In genomic region chr9:134656334-134657034, GRCh38 we compare ENCODE assay signal across 14 cellular contexts. TPM values are rescaled to one million over a fixed set of nuclear protein-coding genes. Genes with fewer than 3 reads are reported as not detected.
DNase-seq lines count a peak whose midpoint lies in the region; ATAC-seq and TF ChIP-seq lines count a peak whose summit lies in the region.
"Had no signal": no experiment of that assay in that cellular context is flagged by ENCODE, and none has a peak within 500 bp of the region (broad histone marks: within the 10 kb centered on the region; RNA-seq: fewer than 3 reads in every experiment).

No MANE protein-coding gene starts in this region.

- H3K27ac ChIP-seq in Panc1 (ENCODE audit: low read length) = no peak overlapping the region
- H3K27ac ChIP-seq: transverse colon had no signal

- no peaks in the 10 kb centered on the region for H3K27me3 ChIP-seq in Panc1 (ENCODE audit: control insufficient read depth, insufficient read depth, low read length)
- H3K27me3 ChIP-seq: transverse colon had no signal

- BruUV-seq in Panc1 (replicated peaks; lab: Mats Ljungman, UMichigan) = no TSS peak

- no peak overlapping the region for H3K4me3 ChIP-seq in Panc1 (ENCODE audit: low read depth in 2 of 2, low read length in 2 of 2)
- H3K4me3 ChIP-seq: transverse colon had no signal

- TF ChIP-seq CTCF in GM12873 (IDR thresholded peaks at IDR 0.05; ENCODE audit: insufficient read depth, low read depth, low read length, missing control alignments) (peak; percentile 6), Panc1 (IDR thresholded peaks at IDR 0.05) (0 out of 2 replicates have a peak, but pooled peaks have one; percentile 10), glutamatergic neuron (IDR thresholded peaks at IDR 0.05; ENCODE audit: partially characterized antibody, unreplicated experiment) (no peak)

- peak; percentile 79 for ATAC-seq in Panc1
- ATAC-seq: activated naive CD8-positive, alpha-beta T cell treated with anti-CD3 and anti-CD28 coated beads, Interleukin-2, amount 50 U/mL, for 24 hours had no signal

- POLR2A ChIA-PET in Panc1 (lab: Charles Lee) = no interaction called here

- peaks cover 6% of the 10 kb centered on the region for H3K9me3 Mint-ChIP-seq in glutamatergic neuron (ENCODE audit: unreplicated experiment)

- H3K4me3 Mint-ChIP-seq in glutamatergic neuron (ENCODE audit: unreplicated experiment) = no peak overlapping the region
- H3K4me3 Mint-ChIP-seq: activated naive CD8-positive, alpha-beta T cell treated with anti-CD3 and anti-CD28 coated beads, Interleukin-2, amount 50 U/mL, for 24 hours; T-helper 1 cell treated with Interleukin-12 subunit alpha and Interleukin-12 subunit beta and Interleukin-4 antibody, amounts not matched to agents 30 μg/mL and 1 μg/mL, for 36 hours had no signal

- peaks cover 5% of the 10 kb centered on the region for H3K36me3 Mint-ChIP-seq in glutamatergic neuron (ENCODE audit: unreplicated experiment)

- peaks cover 4% of the 10 kb centered on the region for H3K27me3 Mint-ChIP-seq in glutamatergic neuron (ENCODE audit: unreplicated experiment)
- H3K27me3 Mint-ChIP-seq: activated naive CD8-positive, alpha-beta T cell treated with anti-CD3 and anti-CD28 coated beads, Interleukin-2, amount 50 U/mL, for 24 hours had no signal

- peak; percentile 7 for DNase-seq in ACHN
- no peak for DNase-seq in Panc1 (ENCODE audit: low read depth, low spot score)
- DNase-seq in glutamatergic neuron = peak; percentile 29
- DNase-seq in NCI-H187 (lab: John Stamatoyannopoulos, UW) = no peak
- no peak for DNase-seq in inferior parietal cortex (ENCODE audit: extremely low spot score)
- no peak for DNase-seq in NCI-H146 treated with DMSO at 0.1 percent for 48 hours (lab: John Stamatoyannopoulos, UW; ENCODE audit: unreplicated experiment)
- DNase-seq in HuH-7.5 (ENCODE audit: low spot score) = no peak
- DNase-seq: activated naive CD8-positive, alpha-beta T cell treated with anti-CD3 and anti-CD28 coated beads, Interleukin-2, amount 50 U/mL, for 24 hours; effector memory CD4-positive, alpha-beta T cell; NCI-H510A; transverse colon had no signal

- H3K9me3 ChIP-seq in Panc1 (ENCODE audit: control insufficient read depth, insufficient read depth, low read depth, low read length) = no peaks in the 10 kb centered on the region
- H3K9me3 ChIP-seq: transverse colon had no signal

- intact Hi-C loops in Panc1 (cut with micrococcal nuclease; ENCODE audit: unreplicated experiment) = no loop called here

- in situ Hi-C loops in ACHN (cut with HindIII; ENCODE audit: low pct_ligation_motif_present, low pct_unique_long_range_greater_than_20kb, low sequenced_read_pairs) = no loop called here
- in situ Hi-C loops in Panc1 (cut with HindIII; ENCODE audit: low pct_unique_long_range_greater_than_20kb, low sequenced_read_pairs) = no loop called here

- H3K4me1 ChIP-seq in Panc1 (ENCODE audit: control insufficient read depth, insufficient read depth, low read length) = no peaks in the 10 kb centered on the region
- H3K4me1 ChIP-seq: Caco-2 had no signal

- H3K4me1 Mint-ChIP-seq in glutamatergic neuron (ENCODE audit: low read depth, unreplicated experiment) = peaks cover 3% of the 10 kb centered on the region
- H3K4me1 Mint-ChIP-seq: activated naive CD8-positive, alpha-beta T cell treated with anti-CD3 and anti-CD28 coated beads, Interleukin-2, amount 50 U/mL, for 24 hours had no signal

- H3K27ac Mint-ChIP-seq in glutamatergic neuron (ENCODE audit: unreplicated experiment) = no peak overlapping the region
- H3K27ac Mint-ChIP-seq: activated naive CD8-positive, alpha-beta T cell treated with anti-CD3 and anti-CD28 coated beads, Interleukin-2, amount 50 U/mL, for 24 hours; T-helper 1 cell treated with Interleukin-12 subunit alpha and Interleukin-12 subunit beta and Interleukin-4 antibody, amounts not matched to agents 30 μg/mL and 1 μg/mL, for 36 hours had no signal

- CTCF ChIA-PET in Panc1 (lab: Charles Lee) = interaction anchor here (1.5 kb wide), 1 partner anchor 207 kb away, joined by 5 read pairs; no protein-coding TSS in a partner anchor

- H3K36me3 ChIP-seq in Panc1 (ENCODE audit: control insufficient read depth, insufficient read depth, low read length) = no peaks in the 10 kb centered on the region
- H3K36me3 ChIP-seq: transverse colon had no signal

RNA-seq across cellular contexts. Expression of gene COL5A1, which starts 14.9 kb away (rescaled TPM):
- total RNA-seq in Panc1 (2021; ENCODE audit: unreplicated experiment) = 5.7 TPM
- polyA plus RNA-seq in Panc1 (2012; ENCODE audit: insufficient read length) = 4.6 TPM
- total RNA-seq in glutamatergic neuron (ENCODE audit: unreplicated experiment) = 28.9 TPM

Comparison
In these comparisons a context has a peak if more than half of its experiments do, and no peak if none do; other contexts are left out.
1. DNase-seq: peak in ACHN (single experiment) and glutamatergic neuron (single experiment); none in Panc1 (single experiment), NCI-H187 (0 of 2), inferior parietal cortex (single experiment), NCI-H146 treated with DMSO at 0.1 percent for 48 hours (single experiment) and HuH-7.5 (single experiment).